Comparison of ENCODE assay signal across 24 cellular contexts in genomic region chr3:59423707-59424106, GRCh38.
DNase-seq lines count a peak whose midpoint lies in the region; ATAC-seq and TF ChIP-seq lines count a peak whose summit lies in the region.
"Had no signal": no experiment of that assay in that cellular context is flagged by ENCODE, and none has a peak within 500 bp of the region (broad histone marks: within the 10 kb centered on the region; RNA-seq: fewer than 3 reads in every experiment).

No MANE protein-coding gene starts in this region.

- TF ChIP-seq POLR2A in suprapubic skin (IDR thresholded peaks at IDR 0.05) = no peak

- CTCF ChIA-PET in CD4-positive, alpha-beta memory T cell (lab: Charles Lee; ENCODE audit: partially characterized antibody) = interaction anchor here (1.1 to 2.9 kb wide), 3 partner anchors 20 to 152 kb away, joined by 3 to 12 read pairs (median 5); no protein-coding TSS in a partner anchor

- H3K9me3 ChIP-seq in BLaER1 treated with 17β-estradiol and CSF1 and Interleukin-3, amounts not matched to agents 10 nM and 100 nM (replicated peaks in 1 of 11) = peaks cover 0 to 10% (median 4%) of the 10 kb centered on the region in 11 experiments; a peak in 5 of 22 replicates
- H3K9me3 ChIP-seq in CD4-positive, alpha-beta memory T cell (ENCODE audit: control insufficient read depth in 1 of 2, low read length in 2 of 2) = no peaks in the 10 kb centered on the region
- H3K9me3 ChIP-seq in WERI-Rb-1 (ENCODE audit: severe bottlenecking) = no peaks in the 10 kb centered on the region
- no peaks in the 10 kb centered on the region for H3K9me3 ChIP-seq in suprapubic skin
- H3K9me3 ChIP-seq: HAP-1, neutrophil, prostate gland, SJSA1 had no signal

- H3K27ac Mint-ChIP-seq in CD4-positive, alpha-beta memory T cell = peak overlapping the region; percentile 68 to 96 (median 93)
- H3K27ac Mint-ChIP-seq in memory B cell = peak overlapping the region; percentile 43
- H3K27ac Mint-ChIP-seq: activated naive CD8-positive, alpha-beta T cell had no signal

- peaks cover 0 to 3% (median 0%) of the 10 kb centered on the region in 8 donors for H3K9me3 Mint-ChIP-seq in CD4-positive, alpha-beta memory T cell
- no peaks in the 10 kb centered on the region for H3K9me3 Mint-ChIP-seq in memory B cell
- H3K9me3 Mint-ChIP-seq: immature natural killer cell had no signal

- H3K4me1 ChIP-seq in BLaER1 treated with 17β-estradiol and CSF1 and Interleukin-3, amounts not matched to agents 10 nM and 100 nM = peaks cover 47 to 61% (median 54%) of the 10 kb centered on the region in 10 experiments
- peaks cover 47% of the 10 kb centered on the region for H3K4me1 ChIP-seq in CD4-positive, alpha-beta memory T cell (ENCODE audit: insufficient read depth, low read length)
- peaks cover 6% of the 10 kb centered on the region for H3K4me1 ChIP-seq in suprapubic skin
- H3K4me1 ChIP-seq: HAP-1, prostate gland had no signal

- TF ChIP-seq EP300 in suprapubic skin (IDR thresholded peaks at IDR 0.05) = no peak

- WGBS in suprapubic skin = 66% methylated on average over 11 of the region's 11 CpGs

- no peaks in the 10 kb centered on the region for H3K27me3 Mint-ChIP-seq in CD4-positive, alpha-beta memory T cell
- no peaks in the 10 kb centered on the region for H3K27me3 Mint-ChIP-seq in memory B cell
- H3K27me3 Mint-ChIP-seq: activated naive CD8-positive, alpha-beta T cell had no signal

- POLR2A ChIA-PET in CD4-positive, alpha-beta memory T cell (lab: Charles Lee; ENCODE audit: partially characterized antibody) = interaction anchor here (0.7 to 3.7 kb wide), 4 partner anchors 9 to 27 kb away, joined by 3 to 40 read pairs (median 10); no protein-coding TSS in a partner anchor

- no peak for ATAC-seq in memory B cell (ENCODE audit: low read depth)
- ATAC-seq: sciatic nerve had no signal

- H3K9ac ChIP-seq in BLaER1 treated with 17β-estradiol and CSF1 and Interleukin-3, amounts not matched to agents 10 nM and 100 nM = peak overlapping the region in 2 of 11 experiments; percentile 51 to 56; a peak in 3 of 22 replicates

- peak overlapping the region in 7 of 11 experiments; percentile 47 to 85 (median 66); a peak in 10 of 22 replicates for H3K27ac ChIP-seq in BLaER1 treated with 17β-estradiol and CSF1 and Interleukin-3, amounts not matched to agents 10 nM and 100 nM
- H3K27ac ChIP-seq in CD4-positive, alpha-beta memory T cell (ENCODE audit: low read depth, low read length) = no peak overlapping the region
- H3K27ac ChIP-seq in WERI-Rb-1 (no peak overlapping the region), suprapubic skin (no peak overlapping the region)
- H3K27ac ChIP-seq: neutrophil, prostate gland had no signal

- peak overlapping the region in 6 of 8 donors; percentile 50 to 79 (median 66) for H3K4me3 Mint-ChIP-seq in CD4-positive, alpha-beta memory T cell
- no peak overlapping the region for H3K4me3 Mint-ChIP-seq in memory B cell
- H3K4me3 Mint-ChIP-seq: activated naive CD8-positive, alpha-beta T cell had no signal

- TF ChIP-seq CTCF in WERI-Rb-1 (IDR thresholded peaks at IDR 0.05; ENCODE audit: low read depth, low read length) = 0 out of 2 replicates have a peak, but pooled peaks have one; percentile 15
- TF ChIP-seq CTCF in suprapubic skin (IDR thresholded peaks at IDR 0.05) = no peak

- intact Hi-C loops in CD4-positive, alpha-beta memory T cell (cut with micrococcal nuclease) = loop anchor here (1.0 to 10.0 kb wide), 3 partner anchors 28 to 351 kb away; no protein-coding TSS in a partner anchor

- no peak overlapping the region for H3K4me3 ChIP-seq in BLaER1 treated with 17β-estradiol and CSF1 and Interleukin-3, amounts not matched to agents 10 nM and 100 nM
- no peak overlapping the region for H3K4me3 ChIP-seq in CD4-positive, alpha-beta memory T cell (ENCODE audit: low read length in 2 of 2)
- no peak overlapping the region for H3K4me3 ChIP-seq in WERI-Rb-1 (ENCODE audit: low read depth, low read length)
- no peak overlapping the region for H3K4me3 ChIP-seq in suprapubic skin
- H3K4me3 ChIP-seq: HAP-1, prostate gland, SJSA1 had no signal

- no peaks in the 10 kb centered on the region for H4K20me1 ChIP-seq in BLaER1 treated with 17β-estradiol and CSF1 and Interleukin-3, amounts not matched to agents 10 nM and 100 nM

- H3K36me3 ChIP-seq in BLaER1 treated with 17β-estradiol and CSF1 and Interleukin-3, amounts not matched to agents 10 nM and 100 nM = no peaks in the 10 kb centered on the region
- H3K36me3 ChIP-seq in CD4-positive, alpha-beta memory T cell (ENCODE audit: insufficient read depth, low read length) = no peaks in the 10 kb centered on the region
- H3K36me3 ChIP-seq in WERI-Rb-1 (no peaks in the 10 kb centered on the region), suprapubic skin (no peaks in the 10 kb centered on the region)
- H3K36me3 ChIP-seq: HAP-1, neutrophil, prostate gland, SJSA1 had no signal

- no peaks in the 10 kb centered on the region for H3K36me3 Mint-ChIP-seq in CD4-positive, alpha-beta memory T cell
- no peaks in the 10 kb centered on the region for H3K36me3 Mint-ChIP-seq in memory B cell
- H3K36me3 Mint-ChIP-seq: activated naive CD8-positive, alpha-beta T cell had no signal

- H3K27me3 ChIP-seq in BLaER1 treated with 17β-estradiol and CSF1 and Interleukin-3, amounts not matched to agents 10 nM and 100 nM = no peaks in the 10 kb centered on the region
- no peaks in the 10 kb centered on the region for H3K27me3 ChIP-seq in CD4-positive, alpha-beta memory T cell (ENCODE audit: insufficient read depth, low read length)
- H3K27me3 ChIP-seq in WERI-Rb-1 (ENCODE audit: insufficient read depth, low read depth, severe bottlenecking) (no peaks in the 10 kb centered on the region), suprapubic skin (no peaks in the 10 kb centered on the region)
- H3K27me3 ChIP-seq: SJSA1 had no signal

- peak overlapping the region; percentile 57 to 86 (median 74) for H3K4me2 ChIP-seq in BLaER1 treated with 17β-estradiol and CSF1 and Interleukin-3, amounts not matched to agents 10 nM and 100 nM

- DNase-seq in CD4-positive, alpha-beta memory T cell = no peak
- no peak for DNase-seq in WERI-Rb-1
- no peak for DNase-seq in memory B cell (ENCODE audit: low spot score in 2 of 2)
- DNase-seq in HPDE6-E6E7 (ENCODE audit: extremely low spot score) = no peak
- no peak for DNase-seq in suprapubic skin (ENCODE audit: low spot score in 2 of 2)
- DNase-seq in HuH-7 (ENCODE audit: low spot score) = no peak
- DNase-seq: anterior cingulate cortex; caudate nucleus; CD8-positive, alpha-beta memory T cell; hypothalamus; immature natural killer cell; mesendoderm; NCI-H1105; NCI-H1930; NCI-H526; stimulated activated CD4-positive, alpha-beta T cell treated with anti-CD3 and anti-CD28 coated beads, Interleukin-12 subunit alpha, Interleukin-12 subunit beta, amount 100 ng/mL, for 4 hours; stimulated activated CD4-positive, alpha-beta T cell treated with anti-CD3 and anti-CD28 coated beads, Interleukin-4, amount 100 ng/mL, for 1 hour had no signal

- H3K4me1 Mint-ChIP-seq in CD4-positive, alpha-beta memory T cell = peaks cover 42 to 63% (median 54%) of the 10 kb centered on the region in 4 donors
- H3K4me1 Mint-ChIP-seq in memory B cell = peaks cover 19% of the 10 kb centered on the region

Comparison
In these comparisons a context has a peak if more than half of its experiments do, and no peak if none do; other contexts are left out.
1. H3K27ac ChIP-seq: peak in BLaER1 treated with 17β-estradiol and CSF1 and Interleukin-3, amounts not matched to agents 10 nM and 100 nM (7 of 11); none in CD4-positive, alpha-beta memory T cell (single experiment), WERI-Rb-1 (single experiment) and suprapubic skin (single experiment).